ENCODE assay signal across 21 cellular contexts in the genomic region with DNA sequence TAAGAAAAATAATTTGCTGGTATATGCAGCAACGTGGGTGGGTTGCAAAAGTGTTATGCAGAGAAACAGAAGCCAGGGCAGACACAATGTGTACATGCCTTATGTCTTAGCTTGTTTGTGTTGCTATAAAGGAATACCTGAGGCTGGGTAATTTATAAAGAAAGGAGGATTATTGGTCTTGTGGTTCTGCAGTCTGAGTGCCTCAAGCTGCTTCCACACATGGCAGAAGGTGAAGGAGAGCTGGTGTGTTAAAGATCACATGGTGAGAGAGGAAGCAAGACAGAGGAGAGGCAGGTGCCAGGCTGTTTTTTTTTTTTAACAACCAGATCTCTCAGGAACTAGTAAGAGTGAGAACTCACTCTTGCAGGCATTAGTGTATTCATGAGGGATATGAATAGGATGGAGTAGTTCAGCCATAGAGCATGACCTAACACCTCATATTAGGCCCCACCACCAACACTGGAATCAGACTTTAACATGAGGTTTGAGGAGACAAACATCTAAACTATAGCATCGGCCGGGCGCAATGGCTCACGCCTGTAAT.
DNase-seq lines count a peak whose midpoint lies in the region; ATAC-seq and TF ChIP-seq lines count a peak whose summit lies in the region.
"Had no signal": no experiment of that assay in that cellular context is flagged by ENCODE, and none has a peak within 500 bp of the region (broad histone marks: within the 10 kb centered on the region; RNA-seq: fewer than 3 reads in every experiment).

No MANE protein-coding gene starts in this region.

- H3K27ac ChIP-seq in foreskin keratinocyte (no peak overlapping the region), WERI-Rb-1 (no peak overlapping the region)
- H3K27ac ChIP-seq: GM23248, SJSA1 had no signal

- no peak for ATAC-seq in foreskin keratinocyte
- ATAC-seq: K562, Panc1 had no signal

- DNase-seq in NCI-H2171 treated with DMSO at 0.1 percent for 48 hours (lab: John Stamatoyannopoulos, UW) (peak; percentile 2), NCI-H2171 (lab: John Stamatoyannopoulos, UW) (no peak), DMS53 treated with DMSO at 0.1 percent for 48 hours (lab: John Stamatoyannopoulos, UW; ENCODE audit: unreplicated experiment) (peak; percentile 56), NCI-H69 (lab: John Stamatoyannopoulos, UW) (peak; percentile 33), foreskin keratinocyte (peak; percentile 19 to 61), AML-193 (lab: John Stamatoyannopoulos, UW) (no peak), WERI-Rb-1 (no peak), cerebellum (ENCODE audit: low spot score) (no peak)
- DNase-seq: 8988T; C1 segment of cervical spinal cord; GM23248; H9; HFFc6; MV-4-11; NCI-H1694; NCI-H2081; NCI-H774; NK-92 treated with Interleukin-12 subunit alpha and Interleukin-12 subunit beta, amount 100 ng/mL, for 24 hours had no signal

- no peaks in the 10 kb centered on the region for H3K36me3 ChIP-seq in WERI-Rb-1
- H3K36me3 ChIP-seq: SJSA1 had no signal

- no peak overlapping the region for H3K4me3 ChIP-seq in WERI-Rb-1 (ENCODE audit: low read depth, low read length)
- H3K4me3 ChIP-seq: GM23248, K562, SJSA1 had no signal

- H3K27me3 ChIP-seq in foreskin keratinocyte (no peaks in the 10 kb centered on the region), WERI-Rb-1 (ENCODE audit: insufficient read depth, low read depth, severe bottlenecking) (no peaks in the 10 kb centered on the region)
- H3K27me3 ChIP-seq: SJSA1 had no signal

- TF ChIP-seq CTCF in foreskin keratinocyte (conservative IDR thresholded peaks at IDR 0.05), result no peak
- no peak for TF ChIP-seq CTCF in WERI-Rb-1 (IDR thresholded peaks at IDR 0.05; ENCODE audit: low read depth, low read length)

- peaks cover 5% of the 10 kb centered on the region for H3K4me1 ChIP-seq in foreskin keratinocyte
- H3K4me1 ChIP-seq: SJSA1 had no signal

- no peaks in the 10 kb centered on the region for H3K9me3 ChIP-seq in WERI-Rb-1 (ENCODE audit: severe bottlenecking)
- H3K9me3 ChIP-seq: SJSA1 had no signal

Comparison
In these comparisons a context has a peak if more than half of its experiments do, and no peak if none do; other contexts are left out.
1. DNase-seq: peak in NCI-H2171 treated with DMSO at 0.1 percent for 48 hours (single experiment), DMS53 treated with DMSO at 0.1 percent for 48 hours (single experiment), NCI-H69 (single experiment) and foreskin keratinocyte (2 of 2); none in NCI-H2171 (single experiment), AML-193 (0 of 2), WERI-Rb-1 (single experiment) and cerebellum (single experiment).